In genomic region chr15:75644376-75644775, GRCh38 we compare ENCODE assay signal across 1 cellular context.
TF ChIP-seq lines count a peak whose summit lies in the region.

No MANE protein-coding gene starts in this region.

TF ChIP-seq in HepG2, 621 proteins besides CTCF, POLR2A, EP300 and RAD21:
- no peak for TF ChIP-seq FOXM1 (CRISPR knock-in tag; IDR thresholded peaks at IDR 0.05)
- no peak for TF ChIP-seq RFXANK (CRISPR knock-in tag; IDR thresholded peaks at IDR 0.05)
